In genomic region chr6:37965964-37966676, GRCh38 we compare ENCODE assay signal across 11 cellular contexts.
DNase-seq lines count a peak whose midpoint lies in the region; ATAC-seq and TF ChIP-seq lines count a peak whose summit lies in the region.
"Had no signal": no experiment of that assay in that cellular context is flagged by ENCODE, and none has a peak within 500 bp of the region (broad histone marks: within the 10 kb centered on the region; RNA-seq: fewer than 3 reads in every experiment).

No MANE protein-coding gene starts in this region.

- TF ChIP-seq CTCF in fibroblast of pulmonary artery (IDR thresholded peaks at IDR 0.05; ENCODE audit: low read length, missing control alignments): no peak

- peak; percentile 49 for ATAC-seq in GM21367 (IDR thresholded peaks at IDR 0.05; ENCODE audit: unreplicated experiment)
- ATAC-seq in left ventricle myocardium superior: no peak
- ATAC-seq: T-helper 17 cell had no signal

- DNase-seq in Caki2 (ENCODE audit: low read depth): peak; percentile 35
- DNase-seq in NCI-H526 treated with DMSO at 0.1 percent for 48 hours (lab: John Stamatoyannopoulos, UW): peak; percentile 69
- peak; percentile 40 for DNase-seq in fibroblast of pulmonary artery (ENCODE audit: low read depth)
- DNase-seq in COLO829 (ENCODE audit: low spot score): no peak
- no peak for DNase-seq in left ventricle myocardium superior
- DNase-seq in pons (ENCODE audit: low spot score): no peak
- DNase-seq in NCI-H128 (lab: John Stamatoyannopoulos, UW; ENCODE audit: unreplicated experiment): no peak
- DNase-seq: DND-41, mesendoderm, T-helper 17 cell had no signal

- intact Hi-C loops in left ventricle myocardium superior (cut with micrococcal nuclease): no loop called here

- in situ Hi-C loops in Caki2 (cut with HindIII; ENCODE audit: low pct_unique_long_range_greater_than_20kb, low sequenced_read_pairs): no loop called here

- H3K4me3 ChIP-seq in fibroblast of pulmonary artery (replicated peaks; ENCODE audit: low read depth, low read length): no peak overlapping the region

Comparison
In these comparisons a context has a peak if more than half of its experiments do, and no peak if none do; other contexts are left out.
1. DNase-seq: peak in Caki2 (single experiment), NCI-H526 treated with DMSO at 0.1 percent for 48 hours (single experiment) and fibroblast of pulmonary artery (single experiment); none in COLO829 (single experiment), left ventricle myocardium superior (single experiment), pons (single experiment) and NCI-H128 (single experiment).